9 cellular contexts compared by ENCODE assay signal in the genomic region with DNA sequence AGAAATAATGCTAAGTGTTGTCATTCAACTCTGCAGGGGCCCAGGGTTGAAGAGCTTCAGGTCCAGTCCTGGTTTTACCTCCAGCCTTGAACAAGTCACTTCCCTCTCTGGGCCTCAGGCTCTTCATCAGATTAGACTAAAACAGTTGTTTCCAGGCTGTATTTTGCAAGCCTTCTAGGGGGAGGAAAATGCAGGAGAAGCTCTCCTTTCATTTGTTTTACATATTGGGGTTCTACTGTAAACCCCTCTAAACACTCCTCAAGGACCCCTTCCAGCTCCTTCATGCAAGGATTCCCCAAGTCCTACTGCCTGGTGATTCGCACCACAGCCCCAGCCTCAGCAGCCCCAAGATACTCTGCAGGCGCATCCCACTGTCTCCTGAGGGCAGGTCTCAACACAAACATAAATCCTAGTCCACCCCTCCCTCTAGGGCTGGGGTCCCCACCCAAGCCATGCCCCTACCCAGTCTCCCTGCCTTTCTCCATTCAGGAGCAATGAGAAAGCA. TPM values are rescaled to one million over a fixed set of nuclear protein-coding genes. Genes with fewer than 3 reads are reported as not detected.
DNase-seq lines count a peak whose midpoint lies in the region; ATAC-seq and TF ChIP-seq lines count a peak whose summit lies in the region.
"Had no signal": no experiment of that assay in that cellular context is flagged by ENCODE, and none has a peak within 500 bp of the region (broad histone marks: within the 10 kb centered on the region; RNA-seq: fewer than 3 reads in every experiment).

No MANE protein-coding gene starts in this region.

- intact Hi-C loops in CD4-positive, alpha-beta memory T cell (cut with micrococcal nuclease) = no loop called here
- intact Hi-C loops in activated T-helper 2 cell treated with anti-CD3 and anti-CD28 coated beads, Interferon-gamma antibody, Interleukin-2, Interleukin-4, amounts not matched to agents 10 μg/mL and 5 μg/mL and 100 μg/mL, durations not matched to agents 14 hours and 24 hours and 36 hours (cut with micrococcal nuclease) = no loop called here
- intact Hi-C loops in Calu3 (cut with micrococcal nuclease; ENCODE audit: unreplicated experiment) = no loop called here

- H3K27me3 ChIP-seq in CD4-positive, alpha-beta memory T cell (ENCODE audit: insufficient read depth, low read length) = no peaks in the 10 kb centered on the region
- no peaks in the 10 kb centered on the region for H3K27me3 ChIP-seq in lung (ENCODE audit: control insufficient read depth, insufficient read depth)
- H3K27me3 ChIP-seq: adrenal gland had no signal

- H3K27ac ChIP-seq in CD4-positive, alpha-beta memory T cell (ENCODE audit: low read depth, low read length) = no peak overlapping the region
- H3K27ac ChIP-seq in lung (ENCODE audit: low read depth in 1 of 2, low read length in 1 of 2) = no peak overlapping the region

- no TSS peak for BruUV-seq in Calu3 (replicated peaks; lab: Mats Ljungman, UMichigan)

- DNase-seq in CD4-positive, alpha-beta memory T cell = peak in 3 of 5 donors; percentile 2 to 6 (median 3)
- DNase-seq in KG1 (lab: John Stamatoyannopoulos, UW) = peak; percentile 18
- DNase-seq in activated T-helper 2 cell treated with anti-CD3 and anti-CD28 coated beads, Interferon-gamma antibody, Interleukin-2, Interleukin-4, amounts not matched to agents 10 μg/mL and 5 μg/mL and 100 μg/mL, durations not matched to agents 14 hours and 24 hours and 36 hours (ENCODE audit: low spot score) = no peak
- DNase-seq in lung (ENCODE audit: low spot score) = no peak
- no peak for DNase-seq in hepatic stellate cell (ENCODE audit: low spot score)
- no peak for DNase-seq in NCI-H1105 (lab: John Stamatoyannopoulos, UW)
- no peak for DNase-seq in Calu3

- POLR2A ChIA-PET in CD4-positive, alpha-beta memory T cell (lab: Charles Lee; ENCODE audit: partially characterized antibody) = no interaction called here

- H3K4me1 ChIP-seq in CD4-positive, alpha-beta memory T cell (ENCODE audit: insufficient read depth, low read length) = no peaks in the 10 kb centered on the region
- H3K4me1 ChIP-seq in lung (ENCODE audit: control insufficient read depth in 2 of 2, insufficient read depth in 2 of 2, low read length in 2 of 2) = peaks cover 0 to 5% of the 10 kb centered on the region in 2 donors

- H3K36me3 ChIP-seq in CD4-positive, alpha-beta memory T cell (ENCODE audit: insufficient read depth, low read length) = no peaks in the 10 kb centered on the region
- no peaks in the 10 kb centered on the region for H3K36me3 ChIP-seq in lung (ENCODE audit: control insufficient read depth in 2 of 2, insufficient read depth in 2 of 2, low read length in 2 of 2)
- H3K36me3 ChIP-seq: adrenal gland had no signal

- peaks cover 0 to 5% (median 3%) of the 10 kb centered on the region in 4 donors for H3K4me1 Mint-ChIP-seq in CD4-positive, alpha-beta memory T cell
- peaks cover 7% of the 10 kb centered on the region for H3K4me1 Mint-ChIP-seq in activated T-helper 2 cell treated with anti-CD3 and anti-CD28 coated beads, Interferon-gamma antibody, Interleukin-2, Interleukin-4, amounts not matched to agents 10 μg/mL and 5 μg/mL and 100 μg/mL, durations not matched to agents 14 hours and 24 hours and 36 hours (ENCODE audit: low read depth)
- H3K4me1 Mint-ChIP-seq in Calu3 (ENCODE audit: low read depth, unreplicated experiment) = peaks cover 10% of the 10 kb centered on the region

- TF ChIP-seq CTCF in lung (IDR thresholded peaks at IDR 0.05; ENCODE audit: control extremely low read depth, extremely low read depth) = no peak
- TF ChIP-seq CTCF in Calu3 (IDR thresholded peaks at IDR 0.05; ENCODE audit: unreplicated experiment) = no peak

- ATAC-seq in lung (ENCODE audit: insufficient read depth, low FRiP score) = peak; percentile 39
- ATAC-seq in HG03342 (IDR thresholded peaks at IDR 0.05; ENCODE audit: unreplicated experiment) = no peak

- H3K4me3 ChIP-seq in CD4-positive, alpha-beta memory T cell (ENCODE audit: low read length in 2 of 2) = no peak overlapping the region
- no peak overlapping the region for H3K4me3 ChIP-seq in lung
- H3K4me3 ChIP-seq: adrenal gland had no signal

- no peak overlapping the region for H3K4me3 Mint-ChIP-seq in CD4-positive, alpha-beta memory T cell
- no peak overlapping the region for H3K4me3 Mint-ChIP-seq in activated T-helper 2 cell treated with anti-CD3 and anti-CD28 coated beads, Interferon-gamma antibody, Interleukin-2, Interleukin-4, amounts not matched to agents 10 μg/mL and 5 μg/mL and 100 μg/mL, durations not matched to agents 14 hours and 24 hours and 36 hours (ENCODE audit: low read depth)
- no peak overlapping the region for H3K4me3 Mint-ChIP-seq in Calu3 (ENCODE audit: low read depth, unreplicated experiment)

- peak overlapping the region in 1 of 7 donors; percentile 28 for H3K27ac Mint-ChIP-seq in CD4-positive, alpha-beta memory T cell
- peak overlapping the region; percentile 12 for H3K27ac Mint-ChIP-seq in activated T-helper 2 cell treated with anti-CD3 and anti-CD28 coated beads, Interferon-gamma antibody, Interleukin-2, Interleukin-4, amounts not matched to agents 10 μg/mL and 5 μg/mL and 100 μg/mL, durations not matched to agents 14 hours and 24 hours and 36 hours
- no peak overlapping the region for H3K27ac Mint-ChIP-seq in Calu3 (ENCODE audit: unreplicated experiment)

- CTCF ChIA-PET in CD4-positive, alpha-beta memory T cell (lab: Charles Lee; ENCODE audit: partially characterized antibody) = no interaction called here
- CTCF ChIA-PET in Calu3 (lab: Charles Lee) = no interaction called here

- H3K27me3 Mint-ChIP-seq in CD4-positive, alpha-beta memory T cell = peaks cover 2 to 10% of the 10 kb centered on the region in 2 donors
- peaks cover 10% of the 10 kb centered on the region for H3K27me3 Mint-ChIP-seq in activated T-helper 2 cell treated with anti-CD3 and anti-CD28 coated beads, Interferon-gamma antibody, Interleukin-2, Interleukin-4, amounts not matched to agents 10 μg/mL and 5 μg/mL and 100 μg/mL, durations not matched to agents 14 hours and 24 hours and 36 hours (ENCODE audit: low read depth)
- H3K27me3 Mint-ChIP-seq in Calu3 (ENCODE audit: unreplicated experiment) = peaks cover 42% of the 10 kb centered on the region

- H3K9me3 ChIP-seq in CD4-positive, alpha-beta memory T cell (ENCODE audit: control insufficient read depth in 1 of 2, low read length in 2 of 2) = no peaks in the 10 kb centered on the region
- H3K9me3 ChIP-seq in lung (ENCODE audit: control insufficient read depth in 2 of 2, insufficient read depth in 1 of 2, low read length in 1 of 2) = no peaks in the 10 kb centered on the region
- H3K9me3 ChIP-seq: adrenal gland had no signal

- no peaks in the 10 kb centered on the region for H3K36me3 Mint-ChIP-seq in CD4-positive, alpha-beta memory T cell
- no peaks in the 10 kb centered on the region for H3K36me3 Mint-ChIP-seq in activated T-helper 2 cell treated with anti-CD3 and anti-CD28 coated beads, Interferon-gamma antibody, Interleukin-2, Interleukin-4, amounts not matched to agents 10 μg/mL and 5 μg/mL and 100 μg/mL, durations not matched to agents 14 hours and 24 hours and 36 hours (ENCODE audit: low read depth)
- no peaks in the 10 kb centered on the region for H3K36me3 Mint-ChIP-seq in Calu3 (ENCODE audit: insufficient read depth, unreplicated experiment)

- 50 to 59% methylated on average over 2 of the region's 2 CpGs for WGBS in lung, 2 donors

- no peaks in the 10 kb centered on the region for H3K9me3 Mint-ChIP-seq in CD4-positive, alpha-beta memory T cell
- H3K9me3 Mint-ChIP-seq in activated T-helper 2 cell treated with anti-CD3 and anti-CD28 coated beads, Interferon-gamma antibody, Interleukin-2, Interleukin-4, amounts not matched to agents 10 μg/mL and 5 μg/mL and 100 μg/mL, durations not matched to agents 14 hours and 24 hours and 36 hours = no peaks in the 10 kb centered on the region
- no peaks in the 10 kb centered on the region for H3K9me3 Mint-ChIP-seq in Calu3 (ENCODE audit: low read depth, unreplicated experiment)

RNA-seq across cellular contexts. Expression of gene SDR9C7, which starts 2.7 kb away (rescaled TPM):
- total RNA-seq in CD4-positive, alpha-beta memory T cell = not detected
- not detected for polyA plus RNA-seq in CD4-positive, alpha-beta memory T cell
- total RNA-seq in activated T-helper 2 cell treated with anti-CD3 and anti-CD28 coated beads, Interferon-gamma antibody, Interleukin-2, Interleukin-4, amounts not matched to agents 10 μg/mL and 5 μg/mL and 100 μg/mL, durations not matched to agents 14 hours and 24 hours and 36 hours = not detected in 2 replicates
- total RNA-seq in lung (not detected), Calu3 (2022) (not detected in 2 replicates)
- not detected for polyA plus RNA-seq in lung
- total RNA-seq: adrenal gland had no signal
- polyA plus RNA-seq: adrenal gland had no signal

RNA-seq across cellular contexts. Expression of gene RDH16, which starts 25.9 kb away (rescaled TPM):
- total RNA-seq in CD4-positive, alpha-beta memory T cell = 1 to 10 TPM; 1.3 to 1.9 TPM
- polyA plus RNA-seq in CD4-positive, alpha-beta memory T cell = under 1 TPM; 0.09 to 0.47 TPM
- 0.30 and 0.41 TPM in 2 replicates for total RNA-seq in activated T-helper 2 cell treated with anti-CD3 and anti-CD28 coated beads, Interferon-gamma antibody, Interleukin-2, Interleukin-4, amounts not matched to agents 10 μg/mL and 5 μg/mL and 100 μg/mL, durations not matched to agents 14 hours and 24 hours and 36 hours
- total RNA-seq in lung = under 1 TPM; 0.31 to 0.68 TPM
- under 1 TPM; 0.11 to 0.45 TPM for polyA plus RNA-seq in lung
- 0.24 and 0.28 TPM in 2 replicates for total RNA-seq in Calu3 (2022)

Comparison
In these comparisons a context has a peak if more than half of its experiments do, and no peak if none do; other contexts are left out.
1. DNase-seq: peak in CD4-positive, alpha-beta memory T cell (3 of 5) and KG1 (single experiment); none in activated T-helper 2 cell treated with anti-CD3 and anti-CD28 coated beads, Interferon-gamma antibody, Interleukin-2, Interleukin-4, amounts not matched to agents 10 μg/mL and 5 μg/mL and 100 μg/mL, durations not matched to agents 14 hours and 24 hours and 36 hours (single experiment), lung (single experiment), hepatic stellate cell (single experiment), NCI-H1105 (single experiment) and Calu3 (single experiment).